In the genomic region with DNA sequence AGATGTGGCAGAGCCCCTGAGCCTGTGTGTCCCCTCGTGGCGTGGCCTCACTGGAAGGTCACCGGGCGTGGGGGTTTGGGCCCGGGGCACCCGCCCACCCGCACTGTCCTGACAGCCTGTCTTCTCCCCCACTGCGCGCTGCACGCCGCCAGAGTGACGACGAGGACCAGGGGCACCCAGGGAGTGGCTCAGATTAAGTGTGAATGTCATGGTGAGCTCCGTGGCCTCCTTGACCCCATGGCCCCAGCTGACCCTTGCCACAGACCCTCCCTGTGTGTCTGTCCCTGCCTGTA, we compare ENCODE assay signal across 32 cellular contexts. TPM values are rescaled to one million over a fixed set of nuclear protein-coding genes. Genes with fewer than 3 reads are reported as not detected.
"Had no signal": no experiment of that assay in that cellular context is flagged by ENCODE, and none has a peak within 500 bp of the region (broad histone marks: within the 10 kb centered on the region; RNA-seq: fewer than 3 reads in every experiment).

No MANE protein-coding gene starts in this region.

- H3K4me3 ChIP-seq: ascending aorta, breast epithelium, cardiac muscle cell, coronary artery, dorsolateral prefrontal cortex had no signal

- ATAC-seq: activated CD4-positive, CD25-positive, alpha-beta regulatory T cell treated with anti-CD3 and anti-CD28 coated beads, Interleukin-2, amount 50 U/mL, for 24 hours; activated CD8-positive, alpha-beta T cell treated with anti-CD3 and anti-CD28 coated beads for 36 hours; activated naive CD4-positive, alpha-beta T cell treated with anti-CD3 and anti-CD28 coated beads, Interleukin-2, amount 50 U/mL, for 72 hours; activated T-cell treated with anti-CD3 and anti-CD28 coated beads, Interleukin-2, amount 50 U/mL, for 4 hours; activated T-helper 17 cell treated with anti-CD3 and anti-CD28 coated beads, Interleukin-2, amount 50 U/mL, for 72 hours; esophagus mucosa; T-helper 17 cell had no signal

- H3K27ac ChIP-seq: ascending aorta, breast epithelium, cardiac muscle cell, coronary artery, WERI-Rb-1 had no signal

- H3K9me3 ChIP-seq: ascending aorta, breast epithelium had no signal

- H3K27ac Mint-ChIP-seq: activated B cell treated with CpG ODN at 0.5 μM for 24 hours; activated CD8-positive, alpha-beta T cell treated with anti-CD3 and anti-CD28 coated beads for 36 hours; activated naive CD4-positive, alpha-beta T cell treated with anti-CD3 and anti-CD28 coated beads, Interleukin-2, amount 50 U/mL, for 72 hours; activated naive CD8-positive, alpha-beta T cell treated with anti-CD3 and anti-CD28 coated beads, Interleukin-2, amount 10 ng/mL, durations not matched to agents 7 days and 5 days; activated T-helper 17 cell treated with anti-CD3 and anti-CD28 coated beads, Interleukin-2, amount 50 U/mL, for 72 hours; brain; dendritic cell treated with granulocyte-macrophage colony-stimulating factor and Interleukin-4, amounts not matched to agents 40 ng/mL and 50 ng/mL, for 4 days; endodermal cell; T-helper 17 cell; T-helper 2 cell treated with Interferon-gamma antibody and Interleukin-4, amounts not matched to agents 5 μg/mL and 100 μg/mL, for 36 hours had no signal

- H3K27me3 ChIP-seq: ascending aorta, breast epithelium, cardiac muscle cell, dorsolateral prefrontal cortex had no signal

- H3K27me3 Mint-ChIP-seq: activated B cell treated with CpG ODN at 0.5 μM for 24 hours; activated CD8-positive, alpha-beta T cell treated with anti-CD3 and anti-CD28 coated beads for 36 hours; activated naive CD8-positive, alpha-beta T cell treated with anti-CD3 and anti-CD28 coated beads, Interleukin-2, amount 10 ng/mL, durations not matched to agents 7 days and 5 days; activated T-helper 17 cell treated with anti-CD3 and anti-CD28 coated beads, Interleukin-2, amount 50 U/mL, for 72 hours; brain; dendritic cell treated with granulocyte-macrophage colony-stimulating factor and Interleukin-4, amounts not matched to agents 40 ng/mL and 50 ng/mL, for 4 days; T-helper 17 cell had no signal

- H3K4me3 Mint-ChIP-seq: activated B cell treated with CpG ODN at 0.5 μM for 24 hours; activated CD8-positive, alpha-beta T cell treated with anti-CD3 and anti-CD28 coated beads for 36 hours; activated naive CD8-positive, alpha-beta T cell treated with anti-CD3 and anti-CD28 coated beads, Interleukin-2, amount 10 ng/mL, durations not matched to agents 7 days and 5 days; activated T-cell treated with anti-CD3 and anti-CD28 coated beads, Interleukin-2, amount 50 U/mL, for 4 hours; activated T-helper 17 cell treated with anti-CD3 and anti-CD28 coated beads, Interleukin-2, amount 50 U/mL, for 72 hours; brain; dendritic cell treated with granulocyte-macrophage colony-stimulating factor and Interleukin-4, amounts not matched to agents 40 ng/mL and 50 ng/mL, for 4 days; endodermal cell; T-helper 17 cell; T-helper 2 cell treated with Interferon-gamma antibody and Interleukin-4, amounts not matched to agents 5 μg/mL and 100 μg/mL, for 36 hours had no signal

- H3K9me3 Mint-ChIP-seq: activated B cell treated with CpG ODN at 0.5 μM for 24 hours; activated CD8-positive, alpha-beta T cell treated with anti-CD3 and anti-CD28 coated beads for 36 hours; activated naive CD4-positive, alpha-beta T cell treated with anti-CD3 and anti-CD28 coated beads, Interleukin-2, amount 50 U/mL, for 72 hours; activated naive CD8-positive, alpha-beta T cell treated with anti-CD3 and anti-CD28 coated beads, Interleukin-2, amount 10 ng/mL, durations not matched to agents 7 days and 5 days; activated T-cell treated with anti-CD3 and anti-CD28 coated beads, Interleukin-2, amount 50 U/mL, for 4 hours; activated T-helper 17 cell treated with anti-CD3 and anti-CD28 coated beads, Interleukin-2, amount 50 U/mL, for 72 hours; brain; dendritic cell treated with granulocyte-macrophage colony-stimulating factor and Interleukin-4, amounts not matched to agents 40 ng/mL and 50 ng/mL, for 4 days; endodermal cell; T-helper 2 cell treated with Interferon-gamma antibody and Interleukin-4, amounts not matched to agents 5 μg/mL and 100 μg/mL, for 36 hours had no signal

- H3K4me1 ChIP-seq: ascending aorta had no signal

- H3K36me3 Mint-ChIP-seq: activated naive CD4-positive, alpha-beta T cell treated with anti-CD3 and anti-CD28 coated beads, Interleukin-2, amount 50 U/mL, for 72 hours had no signal

- H3K4me1 Mint-ChIP-seq: activated B cell treated with CpG ODN at 0.5 μM for 24 hours; activated naive CD8-positive, alpha-beta T cell treated with anti-CD3 and anti-CD28 coated beads, Interleukin-2, amount 10 ng/mL, durations not matched to agents 7 days and 5 days; activated T-helper 17 cell treated with anti-CD3 and anti-CD28 coated beads, Interleukin-2, amount 50 U/mL, for 72 hours; brain; endodermal cell; T-helper 17 cell had no signal

- DNase-seq: activated B cell treated with CpG ODN at 0.5 μM for 24 hours; activated CD4-positive, alpha-beta T cell treated with anti-CD3 and anti-CD28 coated beads for 48 hours; activated CD4-positive, alpha-beta T cell treated with anti-CD3 and anti-CD28 coated beads, Interleukin-2, amount 50 U/mL, for 1 hour; activated CD4-positive, alpha-beta T cell treated with anti-CD3 and anti-CD28 coated beads, Interleukin-2, amount 50 U/mL, for 48 hours; activated CD8-positive, alpha-beta memory T cell treated with anti-CD3 and anti-CD28 coated beads for 24 hours; activated CD8-positive, alpha-beta T cell treated with anti-CD3 and anti-CD28 coated beads for 36 hours; activated effector memory CD4-positive, alpha-beta T cell treated with Interleukin-2 at 50 U/mL for 16 hours; activated gamma-delta T cell treated with Interleukin-2 at 50 U/mL for 16 hours; activated naive CD4-positive, alpha-beta T cell treated with Interleukin-2 at 50 U/mL for 16 hours; activated naive CD8-positive, alpha-beta T cell treated with anti-CD3 and anti-CD28 coated beads, Interleukin-2, amount 10 ng/mL, durations not matched to agents 7 days and 5 days; activated T-cell treated with anti-CD3 and anti-CD28 coated beads, Interleukin-2, amount 50 U/mL, for 4 hours; central memory CD4-positive, alpha-beta T cell; cerebellar nuclear complex; effector memory CD4-positive, alpha-beta T cell; endodermal cell; foreskin fibroblast; T-helper 1 cell; T-helper 17 cell; T1000; WERI-Rb-1 had no signal

RNA-seq across cellular contexts. Expression of gene PRSS27, which starts 15.1 kb away (rescaled TPM):
- total RNA-seq: ascending aorta had no signal
